In the genomic region with DNA sequence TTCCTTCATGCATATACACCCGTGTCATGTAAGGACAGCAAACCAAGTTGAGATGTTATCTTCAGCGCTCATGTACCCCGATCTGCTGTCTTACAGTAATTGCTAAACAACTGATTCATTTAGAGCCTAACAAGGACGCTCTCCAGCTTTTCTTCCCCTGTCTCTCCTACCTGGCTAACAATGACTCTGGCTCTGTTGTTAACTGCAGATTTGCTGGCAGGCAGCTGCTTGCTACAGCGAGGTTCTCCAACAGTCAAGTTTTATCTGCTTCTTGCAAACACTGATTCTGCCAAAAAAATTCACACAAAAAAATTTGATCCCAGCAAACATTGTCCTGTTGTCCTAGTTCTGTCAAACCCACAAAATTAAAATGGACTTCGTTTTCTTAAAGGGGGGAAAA, we compare ENCODE assay signal across 1 cellular context.
TF ChIP-seq lines count a peak whose summit lies in the region.

No MANE protein-coding gene starts in this region.

TF ChIP-seq in H1, 55 proteins besides CTCF, POLR2A, EP300 and RAD21 (continued from another document):
- TF ChIP-seq TCF12 (IDR thresholded peaks at IDR 0.05; ENCODE audit: low read depth, low read length), result no peak
- no peak for TF ChIP-seq SP2 (IDR thresholded peaks at IDR 0.05; ENCODE audit: low read length)
- no peak for TF ChIP-seq TBP (IDR thresholded peaks at IDR 0.05; ENCODE audit: low read depth, low read length)
- no peak for TF ChIP-seq CEBPB (IDR thresholded peaks at IDR 0.05; ENCODE audit: low read depth, low read length)
- TF ChIP-seq SAP30 (IDR thresholded peaks at IDR 0.05; ENCODE audit: insufficient read depth, insufficient replicate concordance, low read length), result no peak
- TF ChIP-seq, protein P1, sequence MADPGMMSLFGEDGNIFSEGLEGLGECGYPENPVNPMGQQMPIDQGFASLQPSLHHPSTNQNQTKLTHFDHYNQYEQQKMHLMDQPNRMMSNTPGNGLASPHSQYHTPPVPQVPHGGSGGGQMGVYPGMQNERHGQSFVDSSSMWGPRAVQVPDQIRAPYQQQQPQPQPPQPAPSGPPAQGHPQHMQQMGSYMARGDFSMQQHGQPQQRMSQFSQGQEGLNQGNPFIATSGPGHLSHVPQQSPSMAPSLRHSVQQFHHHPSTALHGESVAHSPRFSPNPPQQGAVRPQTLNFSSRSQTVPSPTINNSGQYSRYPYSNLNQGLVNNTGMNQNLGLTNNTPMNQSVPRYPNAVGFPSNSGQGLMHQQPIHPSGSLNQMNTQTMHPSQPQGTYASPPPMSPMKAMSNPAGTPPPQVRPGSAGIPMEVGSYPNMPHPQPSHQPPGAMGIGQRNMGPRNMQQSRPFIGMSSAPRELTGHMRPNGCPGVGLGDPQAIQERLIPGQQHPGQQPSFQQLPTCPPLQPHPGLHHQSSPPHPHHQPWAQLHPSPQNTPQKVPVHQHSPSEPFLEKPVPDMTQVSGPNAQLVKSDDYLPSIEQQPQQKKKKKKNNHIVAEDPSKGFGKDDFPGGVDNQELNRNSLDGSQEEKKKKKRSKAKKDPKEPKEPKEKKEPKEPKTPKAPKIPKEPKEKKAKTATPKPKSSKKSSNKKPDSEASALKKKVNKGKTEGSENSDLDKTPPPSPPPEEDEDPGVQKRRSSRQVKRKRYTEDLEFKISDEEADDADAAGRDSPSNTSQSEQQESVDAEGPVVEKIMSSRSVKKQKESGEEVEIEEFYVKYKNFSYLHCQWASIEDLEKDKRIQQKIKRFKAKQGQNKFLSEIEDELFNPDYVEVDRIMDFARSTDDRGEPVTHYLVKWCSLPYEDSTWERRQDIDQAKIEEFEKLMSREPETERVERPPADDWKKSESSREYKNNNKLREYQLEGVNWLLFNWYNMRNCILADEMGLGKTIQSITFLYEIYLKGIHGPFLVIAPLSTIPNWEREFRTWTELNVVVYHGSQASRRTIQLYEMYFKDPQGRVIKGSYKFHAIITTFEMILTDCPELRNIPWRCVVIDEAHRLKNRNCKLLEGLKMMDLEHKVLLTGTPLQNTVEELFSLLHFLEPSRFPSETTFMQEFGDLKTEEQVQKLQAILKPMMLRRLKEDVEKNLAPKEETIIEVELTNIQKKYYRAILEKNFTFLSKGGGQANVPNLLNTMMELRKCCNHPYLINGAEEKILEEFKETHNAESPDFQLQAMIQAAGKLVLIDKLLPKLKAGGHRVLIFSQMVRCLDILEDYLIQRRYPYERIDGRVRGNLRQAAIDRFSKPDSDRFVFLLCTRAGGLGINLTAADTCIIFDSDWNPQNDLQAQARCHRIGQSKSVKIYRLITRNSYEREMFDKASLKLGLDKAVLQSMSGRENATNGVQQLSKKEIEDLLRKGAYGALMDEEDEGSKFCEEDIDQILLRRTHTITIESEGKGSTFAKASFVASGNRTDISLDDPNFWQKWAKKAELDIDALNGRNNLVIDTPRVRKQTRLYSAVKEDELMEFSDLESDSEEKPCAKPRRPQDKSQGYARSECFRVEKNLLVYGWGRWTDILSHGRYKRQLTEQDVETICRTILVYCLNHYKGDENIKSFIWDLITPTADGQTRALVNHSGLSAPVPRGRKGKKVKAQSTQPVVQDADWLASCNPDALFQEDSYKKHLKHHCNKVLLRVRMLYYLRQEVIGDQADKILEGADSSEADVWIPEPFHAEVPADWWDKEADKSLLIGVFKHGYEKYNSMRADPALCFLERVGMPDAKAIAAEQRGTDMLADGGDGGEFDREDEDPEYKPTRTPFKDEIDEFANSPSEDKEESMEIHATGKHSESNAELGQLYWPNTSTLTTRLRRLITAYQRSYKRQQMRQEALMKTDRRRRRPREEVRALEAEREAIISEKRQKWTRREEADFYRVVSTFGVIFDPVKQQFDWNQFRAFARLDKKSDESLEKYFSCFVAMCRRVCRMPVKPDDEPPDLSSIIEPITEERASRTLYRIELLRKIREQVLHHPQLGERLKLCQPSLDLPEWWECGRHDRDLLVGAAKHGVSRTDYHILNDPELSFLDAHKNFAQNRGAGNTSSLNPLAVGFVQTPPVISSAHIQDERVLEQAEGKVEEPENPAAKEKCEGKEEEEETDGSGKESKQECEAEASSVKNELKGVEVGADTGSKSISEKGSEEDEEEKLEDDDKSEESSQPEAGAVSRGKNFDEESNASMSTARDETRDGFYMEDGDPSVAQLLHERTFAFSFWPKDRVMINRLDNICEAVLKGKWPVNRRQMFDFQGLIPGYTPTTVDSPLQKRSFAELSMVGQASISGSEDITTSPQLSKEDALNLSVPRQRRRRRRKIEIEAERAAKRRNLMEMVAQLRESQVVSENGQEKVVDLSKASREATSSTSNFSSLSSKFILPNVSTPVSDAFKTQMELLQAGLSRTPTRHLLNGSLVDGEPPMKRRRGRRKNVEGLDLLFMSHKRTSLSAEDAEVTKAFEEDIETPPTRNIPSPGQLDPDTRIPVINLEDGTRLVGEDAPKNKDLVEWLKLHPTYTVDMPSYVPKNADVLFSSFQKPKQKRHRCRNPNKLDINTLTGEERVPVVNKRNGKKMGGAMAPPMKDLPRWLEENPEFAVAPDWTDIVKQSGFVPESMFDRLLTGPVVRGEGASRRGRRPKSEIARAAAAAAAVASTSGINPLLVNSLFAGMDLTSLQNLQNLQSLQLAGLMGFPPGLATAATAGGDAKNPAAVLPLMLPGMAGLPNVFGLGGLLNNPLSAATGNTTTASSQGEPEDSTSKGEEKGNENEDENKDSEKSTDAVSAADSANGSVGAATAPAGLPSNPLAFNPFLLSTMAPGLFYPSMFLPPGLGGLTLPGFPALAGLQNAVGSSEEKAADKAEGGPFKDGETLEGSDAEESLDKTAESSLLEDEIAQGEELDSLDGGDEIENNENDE (IDR thresholded peaks at IDR 0.05; ENCODE audit: insufficient replicate concordance, low read length), result no peak
- TF ChIP-seq CBX8 (IDR thresholded peaks at IDR 0.05; ENCODE audit: borderline replicate concordance, low read depth, low read length), result no peak
- TF ChIP-seq EGR1 (IDR thresholded peaks at IDR 0.05; ENCODE audit: borderline replicate concordance, low read depth, low read length), result no peak
- TF ChIP-seq SUZ12 (IDR thresholded peaks at IDR 0.05; ENCODE audit: low read length), result no peak
- TF ChIP-seq MAFK (IDR thresholded peaks at IDR 0.05; ENCODE audit: low read depth, low read length), result no peak
- no peak for TF ChIP-seq BRCA1 (IDR thresholded peaks at IDR 0.05; ENCODE audit: low read depth, low read length)
- no peak for TF ChIP-seq NRF1 (IDR thresholded peaks at IDR 0.05; ENCODE audit: low read depth, low read length)
- TF ChIP-seq ASH2L (IDR thresholded peaks at IDR 0.05; ENCODE audit: low read length), result no peak
- TF ChIP-seq GABPA (IDR thresholded peaks at IDR 0.05; ENCODE audit: borderline replicate concordance, insufficient read depth, low read length), result no peak
- TF ChIP-seq TAF1 (IDR thresholded peaks at IDR 0.05; ENCODE audit: low read depth, low read length), result no peak
